Comparison of ENCODE assay signal across 8 cellular contexts in genomic region chrX:46588263-46588662, GRCh38. TPM values are rescaled to one million over a fixed set of nuclear protein-coding genes. Genes with fewer than 3 reads are reported as not detected.
DNase-seq lines count a peak whose midpoint lies in the region; TF ChIP-seq lines count a peak whose summit lies in the region.

No MANE protein-coding gene starts in this region.

- H3K4me1 ChIP-seq in OCI-LY3 (ENCODE audit: low read length) = peaks cover 43% of the 10 kb centered on the region

- no peak for TF ChIP-seq CTCF in OCI-LY3 (IDR thresholded peaks at IDR 0.05; ENCODE audit: low read depth, low read length)

- H3K9me3 ChIP-seq in OCI-LY3 (ENCODE audit: insufficient read depth, low read length) = no peaks in the 10 kb centered on the region

- H3K27ac ChIP-seq in OCI-LY3 (ENCODE audit: low read length) = peak overlapping the region; percentile 49; the same call in 1 of the 2 replicates

- H3K4me3 ChIP-seq in OCI-LY3 (ENCODE audit: low read length) = peak overlapping the region; percentile 58

- peak overlapping the region; percentile 28; the same call in 1 of the 2 replicates for H2AFZ ChIP-seq in OCI-LY3 (ENCODE audit: low read depth, low read length)

- no peaks in the 10 kb centered on the region for H4K20me1 ChIP-seq in OCI-LY3 (ENCODE audit: insufficient read depth, low read length)

- H3K4me2 ChIP-seq in OCI-LY3 (ENCODE audit: low read length) = peak overlapping the region; percentile 96

- H3K9ac ChIP-seq in OCI-LY3 (ENCODE audit: low read length) = peak overlapping the region; percentile 44; the same call in 1 of the 2 replicates

- DNase-seq in AG08395 (ENCODE audit: low spot score) = peak; percentile 22
- DNase-seq in astrocyte of the hippocampus (ENCODE audit: low read depth, low spot score) = peak; percentile 49
- DNase-seq in lung microvascular endothelial cell (ENCODE audit: low read depth in 2 of 2) = peak; percentile 17 to 76
- no peak for DNase-seq in NCI-H446 treated with DMSO at 0.1 percent for 48 hours (lab: John Stamatoyannopoulos, UW)
- no peak for DNase-seq in NK-92 treated with Interleukin-12 subunit alpha and Interleukin-12 subunit beta, amount 100 ng/mL, for 24 hours (lab: John Stamatoyannopoulos, UW)
- no peak for DNase-seq in DMS53 treated with DMSO at 0.1 percent for 48 hours (lab: John Stamatoyannopoulos, UW; ENCODE audit: unreplicated experiment)
- DNase-seq in NCI-H748 (lab: John Stamatoyannopoulos, UW; ENCODE audit: unreplicated experiment) = no peak

- H3K36me3 ChIP-seq in OCI-LY3 (replicated peaks; ENCODE audit: low read depth, low read length) = no peaks in the 10 kb centered on the region

- H3K27me3 ChIP-seq in OCI-LY3 (ENCODE audit: low read depth, low read length) = no peaks in the 10 kb centered on the region

- H3K79me2 ChIP-seq in OCI-LY3 (ENCODE audit: low read length) = 0 out of 2 replicates have a peak, but pooled peaks cover 4% of the 10 kb centered on the region

RNA-seq across cellular contexts. Expression of gene CHST7, which starts 14.7 kb away (rescaled TPM):
- 24.2 and 34.5 TPM in 2 replicates for total RNA-seq in lung microvascular endothelial cell

RNA-seq across cellular contexts. Expression of gene ZNF674, which starts 43.0 kb away (rescaled TPM):
- 3.1 and 4.0 TPM in 2 replicates for total RNA-seq in lung microvascular endothelial cell

Comparison
In these comparisons a context has a peak if more than half of its experiments do, and no peak if none do; other contexts are left out.
1. DNase-seq: peak in AG08395 (single experiment), astrocyte of the hippocampus (single experiment) and lung microvascular endothelial cell (2 of 2); none in NCI-H446 treated with DMSO at 0.1 percent for 48 hours (single experiment), NK-92 treated with Interleukin-12 subunit alpha and Interleukin-12 subunit beta, amount 100 ng/mL, for 24 hours (single experiment), DMS53 treated with DMSO at 0.1 percent for 48 hours (single experiment) and NCI-H748 (single experiment).